ENCODE assay signal across 24 cellular contexts in the genomic region with DNA sequence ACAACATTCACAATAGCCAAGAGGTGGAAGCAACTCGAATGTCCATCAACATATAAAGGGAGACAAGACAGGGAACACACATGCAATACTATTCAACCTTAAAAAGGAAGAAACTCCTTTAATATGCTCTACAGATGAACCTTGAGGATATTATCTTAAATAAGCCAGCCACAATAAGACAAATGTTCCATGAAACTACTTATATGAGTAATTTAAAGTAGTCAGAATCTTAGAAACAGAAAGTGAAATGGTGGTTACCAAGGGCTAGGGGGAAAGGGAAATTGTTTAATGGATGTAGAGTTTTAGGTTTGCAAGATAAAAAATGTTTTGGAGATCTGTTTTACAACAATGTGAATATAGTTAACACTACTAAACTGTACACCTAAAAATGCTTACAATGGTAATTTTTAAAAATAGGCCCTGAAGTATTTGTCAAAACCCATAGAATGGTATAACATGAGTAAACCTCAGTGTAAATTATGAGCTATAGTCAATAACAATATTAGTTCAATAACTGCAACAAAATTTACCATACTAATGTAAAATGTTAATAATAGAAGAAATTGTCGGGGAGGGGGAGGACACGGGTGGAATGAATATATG.
DNase-seq lines count a peak whose midpoint lies in the region; ATAC-seq, FAIRE-seq and TF ChIP-seq lines count a peak whose summit lies in the region.
"Had no signal": no experiment of that assay in that cellular context is flagged by ENCODE, and none has a peak within 500 bp of the region (broad histone marks: within the 10 kb centered on the region; RNA-seq: fewer than 3 reads in every experiment).

No MANE protein-coding gene starts in this region.

- ATAC-seq in A549 (no peak), GM18505 (IDR thresholded peaks at IDR 0.05; ENCODE audit: unreplicated experiment) (peak; percentile 55), HG02938 (IDR thresholded peaks at IDR 0.05; ENCODE audit: unreplicated experiment) (peak; percentile 82)

- intact Hi-C loops in left ventricle myocardium inferior (cut with micrococcal nuclease), result no loop called here

- no peaks in the 10 kb centered on the region for H3K27me3 ChIP-seq in left ventricle myocardium inferior (ENCODE audit: low read depth)
- H3K27me3 ChIP-seq: SJSA1 had no signal

- no peak overlapping the region for H3K4me3 ChIP-seq in A549
- H3K4me3 ChIP-seq in left ventricle myocardium inferior, result no peak overlapping the region
- H3K4me3 ChIP-seq: GM23248, SJSA1 had no signal

- TF ChIP-seq EP300 in A549 (IDR thresholded peaks at IDR 0.05), result no peak

- TF ChIP-seq CTCF in A549 (IDR thresholded peaks at IDR 0.05), result no peak
- TF ChIP-seq CTCF in left ventricle myocardium inferior (IDR thresholded peaks at IDR 0.05; ENCODE audit: borderline replicate concordance), result no peak

- no peak for TF ChIP-seq POLR2A in A549 (IDR thresholded peaks at IDR 0.05; ENCODE audit: low read length)
- TF ChIP-seq POLR2A in GM18505 (IDR thresholded peaks at IDR 0.05; ENCODE audit: borderline replicate concordance, extremely low read depth, insufficient read depth, insufficient read length), result no peak

- DNase-seq in A549 (ENCODE audit: low read depth in 1 of 2, low spot score in 1 of 2), result no peak
- DNase-seq in OCI-M1 (lab: John Stamatoyannopoulos, UW), result peak; percentile 5
- DNase-seq in left ventricle myocardium inferior, result no peak
- DNase-seq in stimulated activated CD4-positive, alpha-beta T cell treated with anti-CD3 and anti-CD28 coated beads, Interleukin-2, amount 100 ng/mL, for 24 hours, result no peak
- DNase-seq in HCEC 1CT, result no peak
- DNase-seq: C1 segment of cervical spinal cord; Caco-2; CD4-positive, alpha-beta memory T cell; DMS 273 treated with DMSO at 0.1 percent for 48 hours; DMS79; EL; GDM1; GM23248; H9; HFFc6; NCI-H1048; NCI-H1694; NCI-H2029 treated with DMSO at 0.1 percent for 48 hours; Right ventricle myocardium superior; RPMI8226 had no signal

- WGBS in A549 (ENCODE audit: missing lambda C conversion rate), result 57% methylated on average over 3 of the region's 3 CpGs

- CTCF ChIA-PET in A549 (lab: Yijun Ruan, JAX), result interaction anchor here (1.4 kb wide), 1 partner anchor 18 kb away, joined by 3 read pairs; no protein-coding TSS in a partner anchor

- no peak for TF ChIP-seq RAD21 in A549 (conservative IDR thresholded peaks at IDR 0.05 in 1 of 2, IDR thresholded peaks at IDR 0.05 in 1 of 2)

- no peak overlapping the region for H3K4me2 ChIP-seq in A549

- no peak for FAIRE-seq in A549 (lab: Jason Lieb, UNC)
- FAIRE-seq: GM12891 had no signal

- H3K36me3 ChIP-seq in left ventricle myocardium inferior, result peaks cover 5% of the 10 kb centered on the region
- H3K36me3 ChIP-seq: SJSA1 had no signal

- peaks cover 10% of the 10 kb centered on the region for H3K9me3 ChIP-seq in A549
- peaks cover 46% of the 10 kb centered on the region for H3K9me3 ChIP-seq in left ventricle myocardium inferior (replicated peaks)
- H3K9me3 ChIP-seq: Caco-2, SJSA1 had no signal

- POLR2A ChIA-PET in A549 (lab: Yijun Ruan, JAX), result no interaction called here

- H3K4me1 ChIP-seq in A549, result no peaks in the 10 kb centered on the region
- no peaks in the 10 kb centered on the region for H3K4me1 ChIP-seq in left ventricle myocardium inferior
- H3K4me1 ChIP-seq: Caco-2, SJSA1 had no signal

- H3K27ac ChIP-seq in A549 (no peak overlapping the region), left ventricle myocardium inferior (replicated peaks) (no peak overlapping the region)
- H3K27ac ChIP-seq: GM23248, SJSA1 had no signal

TF ChIP-seq in A549, 52 proteins besides CTCF, POLR2A, EP300 and RAD21:
- peak; percentile 58 for TF ChIP-seq MAFK (IDR thresholded peaks at IDR 0.05; ENCODE audit: partially characterized antibody)
- TF ChIP-seq, protein P1, sequence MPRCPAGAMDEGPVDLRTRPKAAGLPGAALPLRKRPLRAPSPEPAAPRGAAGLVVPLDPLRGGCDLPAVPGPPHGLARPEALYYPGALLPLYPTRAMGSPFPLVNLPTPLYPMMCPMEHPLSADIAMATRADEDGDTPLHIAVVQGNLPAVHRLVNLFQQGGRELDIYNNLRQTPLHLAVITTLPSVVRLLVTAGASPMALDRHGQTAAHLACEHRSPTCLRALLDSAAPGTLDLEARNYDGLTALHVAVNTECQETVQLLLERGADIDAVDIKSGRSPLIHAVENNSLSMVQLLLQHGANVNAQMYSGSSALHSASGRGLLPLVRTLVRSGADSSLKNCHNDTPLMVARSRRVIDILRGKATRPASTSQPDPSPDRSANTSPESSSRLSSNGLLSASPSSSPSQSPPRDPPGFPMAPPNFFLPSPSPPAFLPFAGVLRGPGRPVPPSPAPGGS (IDR thresholded peaks at IDR 0.05), result no peak

Comparison
In these comparisons a context has a peak if more than half of its experiments do, and no peak if none do; other contexts are left out.
1. ATAC-seq: peak in GM18505 (single experiment) and HG02938 (single experiment); none in A549 (0 of 2).